In genomic region chr12:49741882-49742620, GRCh38 we compare ENCODE assay signal across 1 cellular context.
A peak's percentile ranks its signal among the peaks of the same experiment; 100 is the strongest.
TF ChIP-seq lines count a peak whose summit lies in the region.

No MANE protein-coding gene starts in this region.

TF ChIP-seq in H1, 55 proteins besides CTCF, POLR2A, EP300 and RAD21:
- TF ChIP-seq JUN (IDR thresholded peaks at IDR 0.05; ENCODE audit: low read depth, low read length): no peak
- no peak for TF ChIP-seq SP2 (IDR thresholded peaks at IDR 0.05; ENCODE audit: low read length)
- TF ChIP-seq MAFK (IDR thresholded peaks at IDR 0.05; ENCODE audit: low read depth, low read length): no peak
- no peak for TF ChIP-seq USF2 (IDR thresholded peaks at IDR 0.05; ENCODE audit: low read length)
- 0 out of 2 replicates have a peak, but pooled peaks have one; percentile 15 for TF ChIP-seq KDM5A (IDR thresholded peaks at IDR 0.05; ENCODE audit: low read length)
- TF ChIP-seq CREB1 (IDR thresholded peaks at IDR 0.05): peak; percentile 38
- peak; percentile 49; the same call in 1 of the 2 replicates for TF ChIP-seq E2F6 (IDR thresholded peaks at IDR 0.05)
- 0 out of 2 replicates have a peak, but pooled peaks have one; percentile 12 for TF ChIP-seq MAX (IDR thresholded peaks at IDR 0.05)
- TF ChIP-seq SIN3A (conservative IDR thresholded peaks at IDR 0.05 in 1 of 2, IDR thresholded peaks at IDR 0.05 in 1 of 2; ENCODE audit: low read depth in 1 of 2, low read length in 2 of 2): peak in 1 of 2 experiments; percentile 11; a peak in 1 of 4 replicates
